17 cellular contexts compared by ENCODE assay signal in the genomic region with DNA sequence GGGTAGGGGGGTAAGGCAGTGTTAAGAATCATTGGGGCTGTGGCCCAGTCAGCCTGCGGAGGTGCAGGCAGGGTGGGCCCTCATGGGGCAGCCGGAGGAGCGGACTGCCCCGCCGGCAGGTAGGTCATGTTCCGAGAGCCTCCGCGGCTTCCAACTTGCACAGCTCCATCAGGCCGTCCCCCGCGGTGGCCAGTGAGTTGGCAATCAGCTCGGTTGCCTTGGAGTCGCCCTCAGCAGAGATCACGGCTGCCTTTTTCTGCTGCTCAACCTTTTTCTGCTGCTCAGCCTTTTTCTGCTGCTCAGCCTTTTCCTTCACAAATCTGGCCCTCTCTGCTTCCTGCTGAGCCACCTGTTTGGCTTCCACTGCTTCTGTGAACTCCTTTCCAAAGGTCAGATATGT. TPM values are rescaled to one million over a fixed set of nuclear protein-coding genes. Genes with fewer than 3 reads are reported as not detected.
DNase-seq lines count a peak whose midpoint lies in the region; ATAC-seq, FAIRE-seq and TF ChIP-seq lines count a peak whose summit lies in the region.
"Had no signal": no experiment of that assay in that cellular context is flagged by ENCODE, and none has a peak within 500 bp of the region (broad histone marks: within the 10 kb centered on the region; RNA-seq: fewer than 3 reads in every experiment).

No MANE protein-coding gene starts in this region.

- no peak overlapping the region for H3K4me2 ChIP-seq in GM23338
- H3K4me2 ChIP-seq: A549, BLaER1 had no signal

- ATAC-seq in GM23338 = peak; percentile 59
- no peak for ATAC-seq in GM18907 (IDR thresholded peaks at IDR 0.05; ENCODE audit: unreplicated experiment)
- ATAC-seq: A549, HCT116 had no signal

- DNase-seq in GM23338 (ENCODE audit: low spot score) = peak; percentile 10
- peak; percentile 79 for DNase-seq in cerebellar cortex (ENCODE audit: low spot score)
- DNase-seq in kidney = peak; percentile 70
- peak; percentile 68 for DNase-seq in osteocyte (ENCODE audit: extremely low spot score, unreplicated experiment)
- DNase-seq in activated T-cell treated with anti-CD3 and anti-CD28 coated beads for 4 hours = no peak
- no peak for DNase-seq in NCI-H1048 (lab: John Stamatoyannopoulos, UW)
- DNase-seq in activated CD4-positive, alpha-beta T cell treated with anti-CD3 and anti-CD28 coated beads, Interleukin-2, amount 50 U/mL, for 48 hours = no peak
- DNase-seq: Caco-2; CD8-positive, alpha-beta memory T cell; DND-41; KG1 had no signal

- H3K27me3 Mint-ChIP-seq in GM23338 (ENCODE audit: insufficient read depth, low read depth, poor library complexity) (peaks cover 3% of the 10 kb centered on the region), osteocyte (ENCODE audit: unreplicated experiment) (no peaks in the 10 kb centered on the region)
- H3K27me3 Mint-ChIP-seq: CD8-positive, alpha-beta memory T cell; IgD-negative memory B cell had no signal

- H3K4me3 ChIP-seq in GM23338 (no peak overlapping the region), kidney (ENCODE audit: low read length in 2 of 2) (no peak overlapping the region)
- H3K4me3 ChIP-seq: A549, BLaER1 had no signal

- peaks cover 4% of the 10 kb centered on the region for H4K20me1 ChIP-seq in GM23338 (replicated peaks; ENCODE audit: insufficient read depth)
- H4K20me1 ChIP-seq: BLaER1 had no signal

- H3K27ac Mint-ChIP-seq in GM23338 = 0 out of 2 replicates have a peak overlapping the region, but pooled peaks have one; percentile 48
- H3K27ac Mint-ChIP-seq in osteocyte (ENCODE audit: unreplicated experiment) = no peak overlapping the region
- H3K27ac Mint-ChIP-seq: IgD-negative memory B cell had no signal

- no peak overlapping the region for H3K9ac ChIP-seq in kidney (ENCODE audit: low read length in 2 of 2)
- H3K9ac ChIP-seq: BLaER1 had no signal

- H3K9me2 ChIP-seq in GM23338 (ENCODE audit: insufficient read depth) = no peaks in the 10 kb centered on the region

- H3F3A ChIP-seq in GM23338 (replicated peaks; ENCODE audit: low read depth) = no peaks in the 10 kb centered on the region

- H3K4me1 Mint-ChIP-seq in GM23338 (peaks cover 4% of the 10 kb centered on the region; the same call in 2 of the 3 replicates), osteocyte (ENCODE audit: unreplicated experiment) (peaks cover 9% of the 10 kb centered on the region)

- 0 out of 2 replicates have a peak overlapping the region, but pooled peaks have one; percentile 48 for H3K27ac ChIP-seq in GM23338 (ENCODE audit: low read depth)
- H3K27ac ChIP-seq in kidney (ENCODE audit: low read depth in 2 of 2, low read length in 2 of 2) = no peak overlapping the region
- H3K27ac ChIP-seq: A549, BLaER1 had no signal

- H3K36me3 ChIP-seq in GM23338 (ENCODE audit: insufficient read depth) = no peaks in the 10 kb centered on the region; the same call in 1 of the 2 replicates
- no peaks in the 10 kb centered on the region for H3K36me3 ChIP-seq in kidney (ENCODE audit: control insufficient read depth in 1 of 2, insufficient read depth in 2 of 2, low read length in 2 of 2)
- H3K36me3 ChIP-seq: BLaER1 had no signal

- H3K9me3 ChIP-seq in kidney (ENCODE audit: control insufficient read depth in 1 of 2, low read length in 2 of 2) = no peaks in the 10 kb centered on the region
- H3K9me3 ChIP-seq: A549, BLaER1, Caco-2 had no signal

- no peaks in the 10 kb centered on the region for H3K4me1 ChIP-seq in GM23338 (ENCODE audit: insufficient read depth)
- H3K4me1 ChIP-seq in kidney (ENCODE audit: control insufficient read depth in 1 of 2, insufficient read depth in 1 of 2, low read depth in 1 of 2, low read length in 2 of 2) = peaks cover 0 to 9% of the 10 kb centered on the region in 2 donors
- H3K4me1 ChIP-seq: BLaER1 had no signal

- TF ChIP-seq CTCF in GM23338 (conservative IDR thresholded peaks at IDR 0.05; ENCODE audit: low read depth in 2 of 2) = no peak
- no peak for TF ChIP-seq CTCF in kidney (IDR thresholded peaks at IDR 0.05; ENCODE audit: borderline replicate concordance, extremely low read depth, insufficient read depth)
- TF ChIP-seq CTCF in osteocyte (IDR thresholded peaks at IDR 0.05) = no peak

- H3K36me3 Mint-ChIP-seq in GM23338 (ENCODE audit: low read depth) (peaks cover 13% of the 10 kb centered on the region), osteocyte (ENCODE audit: unreplicated experiment) (peaks cover 5% of the 10 kb centered on the region)

- no peak for FAIRE-seq in kidney (lab: Jason Lieb, UNC)
- FAIRE-seq: A549, GM18507 had no signal

- H3K27me3 ChIP-seq in GM23338 (ENCODE audit: insufficient read depth) = no peaks in the 10 kb centered on the region
- H3K27me3 ChIP-seq: BLaER1 had no signal

- intact Hi-C loops in kidney (cut with DNase I) = no loop called here

- H3K79me2 ChIP-seq in GM23338 (replicated peaks; ENCODE audit: insufficient read depth) = peaks cover 36% of the 10 kb centered on the region

- H3K9me3 Mint-ChIP-seq in GM23338 = no peaks in the 10 kb centered on the region
- H3K9me3 Mint-ChIP-seq in osteocyte (ENCODE audit: unreplicated experiment) = no peaks in the 10 kb centered on the region
- H3K9me3 Mint-ChIP-seq: CD8-positive, alpha-beta memory T cell; IgD-negative memory B cell had no signal

- H3K4me3 Mint-ChIP-seq in GM23338 = no peak overlapping the region
- H3K4me3 Mint-ChIP-seq in osteocyte (ENCODE audit: unreplicated experiment) = no peak overlapping the region
- H3K4me3 Mint-ChIP-seq: CD8-positive, alpha-beta memory T cell; IgD-negative memory B cell had no signal

- no peak overlapping the region for H2AFZ ChIP-seq in GM23338

TF ChIP-seq in GM23338, 12 proteins besides CTCF, POLR2A, EP300 and RAD21 (continues in another document):
- TF ChIP-seq ZNF331 (CRISPR knock-in tag; IDR thresholded peaks at IDR 0.05; ENCODE audit: low read depth) (no peak), EZH2 (IDR thresholded peaks at IDR 0.05; ENCODE audit: low read depth, unreplicated experiment) (no peak), ZNF114 (CRISPR knock-in tag; IDR thresholded peaks at IDR 0.05) (no peak), CREB1 (CRISPR knock-in tag; IDR thresholded peaks at IDR 0.05; ENCODE audit: low read depth) (no peak), NANOG (IDR thresholded peaks at IDR 0.05; ENCODE audit: borderline replicate concordance) (no peak), STAT1 (IDR thresholded peaks at IDR 0.05; ENCODE audit: unreplicated experiment) (no peak)

RNA-seq across cellular contexts. Expression of gene CSRNP2, which starts 41.1 kb away (rescaled TPM):
- total RNA-seq in GM23338 (2014; rRNA removed; shearing (Covaris generic)) = 28.8 and 30.9 TPM in 2 replicates
- polyA plus RNA-seq in GM23338 (2016; fragmentation: Nextera tagmentation; extraction: Ambion mirVana) = 6.9 and 7.3 TPM in 2 replicates
- 29.6 TPM for total RNA-seq in kidney
- 8.5 TPM for polyA plus RNA-seq in kidney (ENCODE audit: insufficient read depth, low read depth, low replicate concordance)
- total RNA-seq in osteocyte = 45.1 and 49.0 TPM in 2 replicates

RNA-seq across cellular contexts. Expression of gene TFCP2, which starts 48.4 kb away (rescaled TPM):
- total RNA-seq in GM23338 (2014; rRNA removed; shearing (Covaris generic)) = 30.5 and 30.9 TPM in 2 replicates
- polyA plus RNA-seq in GM23338 (2016; fragmentation: Nextera tagmentation; extraction: Ambion mirVana) (14.3 and 15.2 TPM in 2 replicates), kidney (ENCODE audit: insufficient read depth, low read depth, low replicate concordance) (15.2 TPM)
- total RNA-seq in kidney (31.2 TPM), osteocyte (20.6 and 21.1 TPM in 2 replicates)

Comparison
In these comparisons a context has a peak if more than half of its experiments do, and no peak if none do; other contexts are left out.
1. DNase-seq: peak in GM23338 (single experiment), cerebellar cortex (single experiment), kidney (single experiment) and osteocyte (single experiment); none in activated T-cell treated with anti-CD3 and anti-CD28 coated beads for 4 hours (single experiment), NCI-H1048 (single experiment) and activated CD4-positive, alpha-beta T cell treated with anti-CD3 and anti-CD28 coated beads, Interleukin-2, amount 50 U/mL, for 48 hours (0 of 2).